In the genomic region with DNA sequence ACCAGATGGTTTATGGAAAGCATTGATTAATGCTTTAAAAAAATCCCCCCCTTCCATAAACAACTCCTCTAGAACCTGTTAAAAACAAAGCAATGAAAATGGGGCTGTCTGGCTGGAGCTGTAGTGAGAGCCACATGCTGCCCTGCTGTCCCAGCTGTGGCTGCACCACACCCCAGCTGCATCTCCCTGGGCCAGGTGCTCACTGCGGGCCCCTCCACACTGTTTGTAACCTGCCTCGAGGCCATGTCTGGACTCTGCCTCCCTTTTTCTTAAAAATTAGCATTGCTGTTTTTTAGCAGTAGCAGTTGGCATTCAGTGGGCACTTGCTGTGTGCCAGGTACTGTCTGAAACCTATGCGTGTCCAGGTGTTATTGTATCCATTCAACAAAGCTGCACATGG, we compare ENCODE assay signal across 1 cellular context.
TF ChIP-seq lines count a peak whose summit lies in the region.

No MANE protein-coding gene starts in this region.

TF ChIP-seq in HEK293, 187 proteins besides CTCF, POLR2A, EP300 and RAD21 (continued from another document):
- TF ChIP-seq ZNF214 (tag by site-specific recombination; IDR thresholded peaks at IDR 0.05; ENCODE audit: borderline replicate concordance) (no peak), HOXC10 (CRISPR knock-in tag; IDR thresholded peaks at IDR 0.05) (no peak), ZNF701 (tag by site-specific recombination; IDR thresholded peaks at IDR 0.05) (no peak), ZNF155 (tag by site-specific recombination; IDR thresholded peaks at IDR 0.05) (no peak), TRIM28 (IDR thresholded peaks at IDR 0.05; ENCODE audit: borderline replicate concordance, low read length) (no peak), YY2 (tag by site-specific recombination; IDR thresholded peaks at IDR 0.05) (no peak), ZNF248 (tag by site-specific recombination; IDR thresholded peaks at IDR 0.05) (no peak), ZBTB49 (tag by site-specific recombination; IDR thresholded peaks at IDR 0.05; ENCODE audit: low read depth) (no peak)
